In genomic region chr9:134957165-134957944, GRCh38 we compare ENCODE assay signal across 31 cellular contexts. TPM values are rescaled to one million over a fixed set of nuclear protein-coding genes. Genes with fewer than 3 reads are reported as not detected.
DNase-seq lines count a peak whose midpoint lies in the region; ATAC-seq and TF ChIP-seq lines count a peak whose summit lies in the region.
"Had no signal": no experiment of that assay in that cellular context is flagged by ENCODE, and none has a peak within 500 bp of the region (broad histone marks: within the 10 kb centered on the region; RNA-seq: fewer than 3 reads in every experiment).

No MANE protein-coding gene starts in this region.

- H4K20me1 ChIP-seq in OCI-LY7 (ENCODE audit: insufficient read depth, low read length) = no peaks in the 10 kb centered on the region

- in situ Hi-C loops in SK-MEL-5 (cut with HindIII; ENCODE audit: low pct_unique_long_range_greater_than_20kb, low sequenced_read_pairs) = no loop called here

- no peaks in the 10 kb centered on the region for H3K9me2 ChIP-seq in OCI-LY7 (ENCODE audit: insufficient read depth, low read length)

- POLR2A ChIA-PET in OCI-LY7 (lab: Charles Lee) = no interaction called here

- no peak overlapping the region for H3K27ac ChIP-seq in left ventricle myocardium inferior (replicated peaks)
- H3K27ac ChIP-seq in lower lobe of right lung = no peak overlapping the region
- no peak overlapping the region for H3K27ac ChIP-seq in suprapubic skin
- H3K27ac ChIP-seq in OCI-LY7 (ENCODE audit: low read depth, low read length, poor library complexity, severe bottlenecking) = no peak overlapping the region
- H3K27ac ChIP-seq: pancreas, SJSA1 had no signal

- H3K4me3 ChIP-seq in left ventricle myocardium inferior (no peak overlapping the region), lower lobe of right lung (no peak overlapping the region), suprapubic skin (no peak overlapping the region), OCI-LY7 (ENCODE audit: low read depth, low read length, poor library complexity, severe bottlenecking) (no peak overlapping the region)
- H3K4me3 ChIP-seq: mucosa of descending colon, pancreas, SJSA1, smooth muscle cell had no signal

- ATAC-seq in Right ventricle myocardium inferior = no peak
- ATAC-seq in lower lobe of right lung = no peak
- ATAC-seq: activated T-cell treated with anti-CD3 and anti-CD28 coated beads, Interleukin-2, amount 50 U/mL, for 4 hours; effector memory CD8-positive, alpha-beta T cell; mucosa of descending colon; pancreas had no signal

- H3K4me1 ChIP-seq in left ventricle myocardium inferior = peaks cover 20% of the 10 kb centered on the region
- no peaks in the 10 kb centered on the region for H3K4me1 ChIP-seq in lower lobe of right lung
- H3K4me1 ChIP-seq in suprapubic skin = peaks cover 3% of the 10 kb centered on the region
- peaks cover 8% of the 10 kb centered on the region for H3K4me1 ChIP-seq in OCI-LY7 (ENCODE audit: insufficient read depth, low read length, poor library complexity, severe bottlenecking)
- H3K4me1 ChIP-seq: pancreas, SJSA1 had no signal

- TF ChIP-seq EP300 in suprapubic skin (IDR thresholded peaks at IDR 0.05) = no peak

- WGBS in suprapubic skin = 51% methylated on average over 9 of the region's 9 CpGs

- CTCF ChIA-PET in OCI-LY7 (lab: Charles Lee; ENCODE audit: unreplicated experiment) = no interaction called here

- intact Hi-C loops in Right ventricle myocardium inferior (cut with DNase I) = no loop called here
- intact Hi-C loops in left ventricle myocardium inferior (cut with micrococcal nuclease) = no loop called here
- intact Hi-C loops in lower lobe of right lung (cut with DNase I) = no loop called here
- intact Hi-C loops in OCI-LY7 (cut with micrococcal nuclease; ENCODE audit: unreplicated experiment) = no loop called here

- H2AFZ ChIP-seq in OCI-LY7 (ENCODE audit: low read length) = no peak overlapping the region

- H3K27me3 ChIP-seq in left ventricle myocardium inferior (ENCODE audit: low read depth) (no peaks in the 10 kb centered on the region), lower lobe of right lung (ENCODE audit: low read depth) (peaks cover 7% of the 10 kb centered on the region), suprapubic skin (peaks cover 19% of the 10 kb centered on the region)
- H3K27me3 ChIP-seq: pancreas had no signal

- BruUV-seq in OCI-LY7 (replicated peaks; lab: Mats Ljungman, UMichigan) = no TSS peak

- H3K36me3 ChIP-seq in left ventricle myocardium inferior (no peaks in the 10 kb centered on the region), lower lobe of right lung (no peaks in the 10 kb centered on the region), suprapubic skin (no peaks in the 10 kb centered on the region), OCI-LY7 (ENCODE audit: insufficient read depth, low read length) (no peaks in the 10 kb centered on the region)
- H3K36me3 ChIP-seq: pancreas, SJSA1 had no signal

- TF ChIP-seq POLR2A in suprapubic skin (IDR thresholded peaks at IDR 0.05) = no peak

- H3K9me3 ChIP-seq in left ventricle myocardium inferior (replicated peaks) = peaks cover 2% of the 10 kb centered on the region
- H3K9me3 ChIP-seq in lower lobe of right lung = no peaks in the 10 kb centered on the region
- no peaks in the 10 kb centered on the region for H3K9me3 ChIP-seq in suprapubic skin
- H3K9me3 ChIP-seq in OCI-LY7 (ENCODE audit: low read length) = no peaks in the 10 kb centered on the region; the same call in 1 of the 2 replicates
- H3K9me3 ChIP-seq: mucosa of descending colon, pancreas, SJSA1 had no signal

- peak; percentile 33 for DNase-seq in Right ventricle myocardium inferior (ENCODE audit: missing footprints)
- no peak for DNase-seq in left ventricle myocardium inferior
- peak; percentile 27 for DNase-seq in SK-MEL-5 (ENCODE audit: low read depth, low spot score)
- peak; percentile 40 for DNase-seq in lower lobe of right lung
- peak; percentile 19 to 48 for DNase-seq in suprapubic skin (ENCODE audit: low spot score in 2 of 2)
- no peak for DNase-seq in HK-2 (ENCODE audit: unreplicated experiment)
- no peak for DNase-seq in OCI-LY7 (ENCODE audit: low spot score)
- DNase-seq in SW 1271 (lab: John Stamatoyannopoulos, UW) = no peak
- DNase-seq: activated CD4-positive, alpha-beta T cell treated with anti-CD3 and anti-CD28 coated beads, Interleukin-2, amount 50 U/mL, for 1 hour; activated CD4-positive, CD25-positive, alpha-beta regulatory T cell; activated naive CD4-positive, alpha-beta T cell; activated T-cell treated with anti-CD3 and anti-CD28 coated beads, Interleukin-2, amount 50 U/mL, for 4 hours; caudate nucleus; cortex of kidney; effector memory CD8-positive, alpha-beta T cell; erythroblast; glutamatergic neuron; NCI-H146; NCI-H226; NCI-H526 treated with DMSO at 0.1 percent for 48 hours; stimulated activated CD4-positive, alpha-beta T cell treated with anti-CD3 and anti-CD28 coated beads, Interleukin-1b, Interleukin-23, amount 100 ng/mL, for 48 hours; stimulated activated naive CD4-positive, alpha-beta T cell treated with Interleukin-2 at 50 U/mL for 16 hours; T-helper 1 cell had no signal

- H3K79me2 ChIP-seq in OCI-LY7 (ENCODE audit: insufficient read depth, low read depth, low read length) = no peaks in the 10 kb centered on the region

- TF ChIP-seq CTCF in left ventricle myocardium inferior (IDR thresholded peaks at IDR 0.05; ENCODE audit: borderline replicate concordance) (no peak), lower lobe of right lung (IDR thresholded peaks at IDR 0.05) (no peak), suprapubic skin (IDR thresholded peaks at IDR 0.05) (no peak), OCI-LY7 (conservative IDR thresholded peaks at IDR 0.05; ENCODE audit: low read length) (no peak)

- no peak overlapping the region for H3K4me2 ChIP-seq in OCI-LY7 (ENCODE audit: low read length)
- H3K4me2 ChIP-seq: smooth muscle cell had no signal

RNA-seq across cellular contexts. Expression of gene FCN1, which starts 39.6 kb away (rescaled TPM):
- total RNA-seq in Right ventricle myocardium inferior (5.7 TPM), left ventricle myocardium inferior (2.9 TPM), lower lobe of right lung (84.4 TPM), suprapubic skin (under 1 TPM; 0.16 to 0.42 (median 0.34) TPM), OCI-LY7 (2022) (0.30 and 0.42 TPM in 2 replicates)
- total RNA-seq in SK-MEL-5 (2014; rRNA removed; shearing (Covaris generic)) = not detected in 2 replicates
- not detected in 2 replicates for polyA plus RNA-seq in SK-MEL-5 (2015; cell fraction: cytosol; rRNA removed)
- not detected in 2 replicates for polyA plus RNA-seq in SK-MEL-5 (2015; cell fraction: nucleus; rRNA removed)
- 0.19 TPM in 1 of 2 replicates, not detected in the other for total RNA-seq in OCI-LY7 (2014; rRNA removed; shearing (Covaris generic))
- total RNA-seq: A172; activated T-cell treated with anti-CD3 and anti-CD28 coated beads, Interleukin-2, amount 50 U/mL, for 4 hours; Daoy; LHCN-M2; SJSA1; smooth muscle cell had no signal
- polyA plus RNA-seq: neural cell had no signal

Comparison
In these comparisons a context has a peak if more than half of its experiments do, and no peak if none do; other contexts are left out.
1. DNase-seq: peak in Right ventricle myocardium inferior (single experiment), SK-MEL-5 (single experiment), lower lobe of right lung (single experiment) and suprapubic skin (2 of 2); none in left ventricle myocardium inferior (single experiment), HK-2 (single experiment), OCI-LY7 (single experiment) and SW 1271 (0 of 2).
2. RNA of gene FCN1, which starts 39.6 kb away (total RNA-seq): 84.4 TPM in lower lobe of right lung (single experiment); 5.7 TPM in Right ventricle myocardium inferior (single experiment), 2.9 TPM in left ventricle myocardium inferior (single experiment), 0.16 to 0.42 TPM in suprapubic skin, 0.19 to 0.42 TPM in OCI-LY7 and not detected in SK-MEL-5; every median in the first group is over 10 times any median in the second.